ENCODE assay signal across 2 cellular contexts in the genomic region with DNA sequence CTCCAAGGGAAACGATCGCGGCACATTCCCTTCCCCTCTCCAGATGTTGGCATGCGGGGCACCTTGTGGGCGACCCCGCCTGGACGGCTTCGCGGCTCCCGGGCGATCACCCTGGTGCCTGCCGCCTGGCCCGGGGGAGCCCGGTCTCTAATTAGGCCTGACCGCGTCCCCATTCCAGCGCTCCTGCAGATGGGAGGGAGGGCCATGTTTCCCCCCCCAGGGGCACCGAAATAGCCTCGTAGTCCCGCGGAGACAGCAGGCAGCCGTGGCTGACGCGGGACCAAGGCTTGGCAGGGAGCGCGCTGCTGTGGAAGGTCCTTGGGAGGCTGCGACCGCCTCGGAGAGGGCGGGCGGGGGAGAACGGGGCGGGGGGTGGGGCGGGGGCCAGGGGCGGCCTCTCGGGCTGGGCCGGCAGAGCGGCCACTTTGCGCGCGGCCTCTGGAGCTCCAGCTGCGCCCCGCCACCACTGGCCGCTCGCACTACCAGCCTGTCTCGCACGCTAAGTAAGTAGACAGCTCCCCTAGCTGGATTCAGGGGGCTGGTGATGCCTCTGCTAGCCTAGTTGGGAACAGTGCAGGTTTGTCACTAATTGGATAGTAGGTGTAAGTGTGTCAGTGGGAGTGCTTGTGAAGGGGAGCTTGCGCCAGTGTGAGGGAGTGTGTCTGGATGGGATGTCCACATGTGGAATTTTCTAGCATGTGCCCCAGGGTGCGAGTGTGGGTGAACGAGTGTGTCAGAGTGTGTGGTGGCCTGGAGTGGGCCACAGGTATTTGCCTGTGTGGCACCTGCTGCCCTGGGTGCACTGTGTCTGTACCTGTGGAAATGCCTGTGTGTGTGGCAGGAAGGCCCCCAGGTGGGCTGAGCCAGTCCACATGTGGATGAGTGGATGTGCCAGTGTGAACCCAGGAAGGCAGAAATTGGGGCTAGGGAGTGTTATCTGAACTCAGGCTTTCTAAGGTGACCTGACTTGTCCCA.
TF ChIP-seq lines count a peak whose summit lies in the region.

A gene with protein sequence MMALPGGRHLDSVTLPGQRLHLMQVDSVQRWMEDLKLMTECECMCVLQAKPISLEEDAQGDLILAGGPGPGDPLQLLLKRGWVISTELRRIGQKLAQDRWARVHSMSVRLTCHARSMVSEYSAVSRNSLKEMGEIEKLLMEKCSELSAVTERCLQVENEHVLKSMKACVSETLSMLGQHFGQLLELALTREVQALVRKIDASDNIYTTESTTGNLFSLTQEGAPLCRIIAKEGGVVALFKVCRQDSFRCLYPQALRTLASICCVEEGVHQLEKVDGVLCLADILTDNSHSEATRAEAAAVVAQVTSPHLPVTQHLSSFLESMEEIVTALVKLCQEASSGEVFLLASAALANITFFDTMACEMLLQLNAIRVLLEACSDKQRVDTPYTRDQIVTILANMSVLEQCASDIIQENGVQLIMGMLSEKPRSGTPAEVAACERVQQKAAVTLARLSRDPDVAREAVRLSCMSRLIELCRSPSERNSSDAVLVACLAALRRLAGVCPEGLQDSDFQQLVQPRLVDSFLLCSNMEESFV (plus strand): TSS at position 423 of the 975 bp plus-strand sequence. CDS start 34,252 bp downstream, outside the sequence.

TF ChIP-seq in A549, 52 proteins besides CTCF, POLR2A, EP300 and RAD21:
- TF ChIP-seq NR3C1 (IDR thresholded peaks at IDR 0.05) (no peak), ZFP36 (IDR thresholded peaks at IDR 0.05; ENCODE audit: borderline replicate concordance, partially characterized antibody) (no peak), CBX2 (IDR thresholded peaks at IDR 0.05; ENCODE audit: borderline replicate concordance, low read depth) (no peak), BHLHE40 (IDR thresholded peaks at IDR 0.05; ENCODE audit: low read depth, low read length) (no peak), CHD2 (IDR thresholded peaks at IDR 0.05; ENCODE audit: low read length, partially characterized antibody) (no peak)
TF ChIP-seq in A549: peak in this region for 0.

TF ChIP-seq in H1, 55 proteins besides CTCF, POLR2A, EP300 and RAD21:
- peak; percentile 58 for TF ChIP-seq KDM4A (IDR thresholded peaks at IDR 0.05; ENCODE audit: low read depth, low read length, severe bottlenecking)
- TF ChIP-seq PHF8 (conservative IDR thresholded peaks at IDR 0.05; ENCODE audit: low read depth, low read length) = no peak
- TF ChIP-seq CHD1 (IDR thresholded peaks at IDR 0.05; ENCODE audit: low read depth, low read length) = no peak
- TF ChIP-seq CEBPB (IDR thresholded peaks at IDR 0.05; ENCODE audit: low read depth, low read length) = no peak
- TF ChIP-seq RNF2 (IDR thresholded peaks at IDR 0.05; ENCODE audit: borderline replicate concordance, low read depth, low read length, missing control alignments, poor library complexity, severe bottlenecking) = no peak
- no peak for TF ChIP-seq JUN (IDR thresholded peaks at IDR 0.05; ENCODE audit: low read depth, low read length)
- no peak for TF ChIP-seq GTF2F1 (IDR thresholded peaks at IDR 0.05; ENCODE audit: borderline replicate concordance, low read depth, low read length)
- no peak for TF ChIP-seq KDM5A (IDR thresholded peaks at IDR 0.05; ENCODE audit: low read length)
- TF ChIP-seq EZH2 (IDR thresholded peaks at IDR 0.05; ENCODE audit: low read depth, low read length, severe bottlenecking) = peak; percentile 36
- peak; percentile 53; the same call in 1 of the 2 replicates for TF ChIP-seq E2F6 (IDR thresholded peaks at IDR 0.05)
- TF ChIP-seq SAP30 (IDR thresholded peaks at IDR 0.05; ENCODE audit: insufficient read depth, insufficient replicate concordance, low read length) = no peak
